ENCODE assay signal across 8 cellular contexts in genomic region chr20:1734269-1734858, GRCh38.
A peak's percentile ranks its signal among the peaks of the same experiment; 100 is the strongest.
DNase-seq lines count a peak whose midpoint lies in the region; ATAC-seq and TF ChIP-seq lines count a peak whose summit lies in the region.

No MANE protein-coding gene starts in this region.

- H3K36me3 ChIP-seq in HAP-1 (replicated peaks): no peaks in the 10 kb centered on the region
- H3K36me3 ChIP-seq in ovary: no peaks in the 10 kb centered on the region

- TF ChIP-seq POLR2A in ovary (IDR thresholded peaks at IDR 0.05): no peak

- H3K9me3 ChIP-seq in HAP-1 (no peaks in the 10 kb centered on the region), ovary (no peaks in the 10 kb centered on the region)

- POLR2A ChIA-PET in GM10248 (lab: Yijun Ruan, JAX): no interaction called here

- H3K27ac ChIP-seq in ovary: no peak overlapping the region

- TF ChIP-seq EP300 in ovary (IDR thresholded peaks at IDR 0.05): no peak

- H3K27me3 ChIP-seq in HAP-1 (ENCODE audit: low read depth) (peaks cover 2% of the 10 kb centered on the region; the same call in 1 of the 2 replicates), ovary (no peaks in the 10 kb centered on the region)

- H3K4me3 ChIP-seq in fibroblast of mammary gland (ENCODE audit: control insufficient read depth, low read depth, low read length) (no peak overlapping the region), HAP-1 (no peak overlapping the region), ovary (no peak overlapping the region)

- intact Hi-C loops in ovary (cut with DNase I): no loop called here

- 40 to 48% (median 45%) methylated on average over 4 of the region's 4 CpGs for WGBS in ovary, 3 donors

- ATAC-seq in HG02571 (IDR thresholded peaks at IDR 0.05; ENCODE audit: unreplicated experiment) (no peak), GM21528 (IDR thresholded peaks at IDR 0.05; ENCODE audit: low FRiP score, unreplicated experiment) (no peak)

- in situ Hi-C loops in HAP-1 (cut with MboI; ENCODE audit: low sequenced_read_pairs): no loop called here

- CTCF ChIA-PET in GM10248 (lab: Yijun Ruan, JAX): interaction anchor here (0.9 to 2.9 kb wide), 17 partner anchors 10 to 268 kb away, joined by 3 to 17 read pairs (median 4); partner anchors contain the start of gene NSFL1C

- TF ChIP-seq CTCF in GM10248 (IDR thresholded peaks at IDR 0.05; ENCODE audit: control extremely low read depth, extremely low read depth, low read depth, missing control alignments) (peak; percentile 76), fibroblast of mammary gland (conservative IDR thresholded peaks at IDR 0.05; ENCODE audit: control insufficient read depth, insufficient read depth, low read depth, low read length) (no peak), ovary (IDR thresholded peaks at IDR 0.05) (no peak)

- peak; percentile 58 for DNase-seq in AG08395 (ENCODE audit: low spot score)
- peak; percentile 34 for DNase-seq in GM10248 (ENCODE audit: extremely low spot score)
- peak; percentile 43 for DNase-seq in RKO (ENCODE audit: low spot score)
- DNase-seq in fibroblast of mammary gland (ENCODE audit: low read depth): peak; percentile 40
- DNase-seq in HAP-1 (ENCODE audit: low spot score in 2 of 2): no peak
- no peak for DNase-seq in ovary

- H3K4me1 ChIP-seq in HAP-1: no peaks in the 10 kb centered on the region
- H3K4me1 ChIP-seq in ovary (ENCODE audit: insufficient read depth): no peaks in the 10 kb centered on the region

Comparison
In these comparisons a context has a peak if more than half of its experiments do, and no peak if none do; other contexts are left out.
1. DNase-seq: peak in AG08395 (single experiment), GM10248 (single experiment), RKO (single experiment) and fibroblast of mammary gland (single experiment); none in HAP-1 (0 of 2) and ovary (0 of 5).